34 cellular contexts compared by ENCODE assay signal in the genomic region with DNA sequence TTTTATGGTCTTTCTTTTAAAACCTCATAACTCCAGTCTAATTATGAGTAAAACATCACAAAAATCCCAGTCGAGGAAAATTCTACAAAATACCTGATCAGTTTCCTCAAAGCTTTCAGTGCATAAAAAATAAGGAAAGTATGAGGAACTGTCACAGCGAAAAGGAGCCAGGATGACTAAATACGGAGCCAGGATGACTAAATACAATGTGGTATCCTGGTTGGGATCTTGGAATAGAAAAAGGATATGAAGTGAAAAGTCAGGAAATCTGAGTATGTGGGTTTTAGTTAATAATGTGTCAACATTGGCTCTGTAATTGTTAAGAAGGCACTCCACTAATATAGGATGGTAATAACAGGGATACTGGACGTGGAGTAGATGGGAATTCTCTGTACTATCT.
DNase-seq lines count a peak whose midpoint lies in the region; ATAC-seq, FAIRE-seq and TF ChIP-seq lines count a peak whose summit lies in the region.
"Had no signal": no experiment of that assay in that cellular context is flagged by ENCODE, and none has a peak within 500 bp of the region (broad histone marks: within the 10 kb centered on the region; RNA-seq: fewer than 3 reads in every experiment).

No MANE protein-coding gene starts in this region.

- no peak overlapping the region for H3K27ac ChIP-seq in osteoblast (ENCODE audit: low read depth, low read length)
- H3K27ac ChIP-seq: A549, adrenal gland, brain microvascular endothelial cell, epithelial cell of prostate, HL-60, WERI-Rb-1 had no signal

- TF ChIP-seq CTCF in fibroblast of mammary gland (conservative IDR thresholded peaks at IDR 0.05; ENCODE audit: control insufficient read depth, insufficient read depth, low read depth, low read length) = no peak
- TF ChIP-seq CTCF in osteoblast (IDR thresholded peaks at IDR 0.05; ENCODE audit: extremely low read depth, low read depth, low read length) = no peak

- H3K4me3 ChIP-seq in fibroblast of mammary gland (ENCODE audit: control insufficient read depth, low read depth, low read length) (no peak overlapping the region), osteoblast (ENCODE audit: insufficient read depth, low read length) (no peak overlapping the region)
- H3K4me3 ChIP-seq: A549, adrenal gland, skin epidermis had no signal

- H3K79me2 ChIP-seq in osteoblast (ENCODE audit: insufficient read depth, low read length) = no peaks in the 10 kb centered on the region

- H3K27me3 ChIP-seq in osteoblast (ENCODE audit: insufficient read depth, low read length) = no peaks in the 10 kb centered on the region
- H3K27me3 ChIP-seq: adrenal gland, brain microvascular endothelial cell had no signal

- H3K36me3 ChIP-seq in osteoblast (ENCODE audit: insufficient read depth, low read length) = no peaks in the 10 kb centered on the region
- H3K36me3 ChIP-seq: adrenal gland, brain microvascular endothelial cell, WERI-Rb-1 had no signal

- no peaks in the 10 kb centered on the region for H3K9me3 ChIP-seq in osteoblast (ENCODE audit: low read depth, low read length)
- H3K9me3 ChIP-seq: A549, adrenal gland had no signal

- H3K4me1 ChIP-seq in osteoblast (ENCODE audit: insufficient read depth, low read length) = peaks cover 28% of the 10 kb centered on the region
- H3K4me1 ChIP-seq: A549, adrenal gland had no signal

- DNase-seq in EL (peak; percentile 23), RCC 7860 (ENCODE audit: low spot score) (peak; percentile 52), fibroblast of mammary gland (ENCODE audit: low read depth) (peak; percentile 58), osteoblast (ENCODE audit: insufficient read length, low spot score, missing footprints) (peak; percentile 80), NCI-H510A (lab: John Stamatoyannopoulos, UW) (no peak)
- DNase-seq: activated CD4-positive, alpha-beta T cell treated with anti-CD3 and anti-CD28 coated beads for 4 hours; activated CD8-positive, alpha-beta T cell treated with anti-CD3 and anti-CD28 coated beads, Interleukin-2, amount 10 ng/mL, durations not matched to agents 7 days and 5 days; activated naive CD4-positive, alpha-beta T cell treated with anti-CD3 and anti-CD28 coated beads, Interleukin-2, amount 10 ng/mL, durations not matched to agents 7 days and 5 days; adrenal gland; brain microvascular endothelial cell; Calu3; CD4-positive, CD25-positive, alpha-beta regulatory T cell; DMS79 treated with DMSO at 0.1 percent for 48 hours; H9; left ventricle myocardium superior; midbrain; NCI-H1417 treated with DMSO at 0.1 percent for 48 hours; NCI-H2081 treated with DMSO at 0.1 percent for 48 hours; NCI-H226; NCI-H69; stimulated activated naive CD4-positive, alpha-beta T cell; T1000; WERI-Rb-1 had no signal

- ATAC-seq in GM21717 (IDR thresholded peaks at IDR 0.05; ENCODE audit: unreplicated experiment) = no peak
- no peak for ATAC-seq in HG03521 (IDR thresholded peaks at IDR 0.05; ENCODE audit: unreplicated experiment)
- ATAC-seq in GM21723 (IDR thresholded peaks at IDR 0.05; ENCODE audit: unreplicated experiment) = no peak
- ATAC-seq: A549; activated CD8-positive, alpha-beta T cell treated with anti-CD3 and anti-CD28 coated beads, Interleukin-2, amount 10 ng/mL, durations not matched to agents 7 days and 5 days; activated T-helper 17 cell treated with anti-CD3 and anti-CD28 coated beads, Interleukin-2, amount 50 U/mL, for 72 hours; left ventricle myocardium superior; natural killer cell treated with Interleukin-12 subunit alpha and Interleukin-12 subunit beta and Interleukin-15 and Interleukin-18, amount 100 ng/mL, for 72 hours; Panc1 had no signal

- H2AFZ ChIP-seq in osteoblast (ENCODE audit: low read length) = no peak overlapping the region

- no peaks in the 10 kb centered on the region for H4K20me1 ChIP-seq in osteoblast (ENCODE audit: insufficient read depth, low read length)

- FAIRE-seq in RCC 7860 (lab: Jason Lieb, UNC) = peak; percentile 92
- FAIRE-seq: A549, islet of Langerhans had no signal

- H3K4me2 ChIP-seq in osteoblast (ENCODE audit: insufficient read depth, low read length) = peak overlapping the region; percentile 23
- H3K4me2 ChIP-seq: A549 had no signal
